In the genomic region with DNA sequence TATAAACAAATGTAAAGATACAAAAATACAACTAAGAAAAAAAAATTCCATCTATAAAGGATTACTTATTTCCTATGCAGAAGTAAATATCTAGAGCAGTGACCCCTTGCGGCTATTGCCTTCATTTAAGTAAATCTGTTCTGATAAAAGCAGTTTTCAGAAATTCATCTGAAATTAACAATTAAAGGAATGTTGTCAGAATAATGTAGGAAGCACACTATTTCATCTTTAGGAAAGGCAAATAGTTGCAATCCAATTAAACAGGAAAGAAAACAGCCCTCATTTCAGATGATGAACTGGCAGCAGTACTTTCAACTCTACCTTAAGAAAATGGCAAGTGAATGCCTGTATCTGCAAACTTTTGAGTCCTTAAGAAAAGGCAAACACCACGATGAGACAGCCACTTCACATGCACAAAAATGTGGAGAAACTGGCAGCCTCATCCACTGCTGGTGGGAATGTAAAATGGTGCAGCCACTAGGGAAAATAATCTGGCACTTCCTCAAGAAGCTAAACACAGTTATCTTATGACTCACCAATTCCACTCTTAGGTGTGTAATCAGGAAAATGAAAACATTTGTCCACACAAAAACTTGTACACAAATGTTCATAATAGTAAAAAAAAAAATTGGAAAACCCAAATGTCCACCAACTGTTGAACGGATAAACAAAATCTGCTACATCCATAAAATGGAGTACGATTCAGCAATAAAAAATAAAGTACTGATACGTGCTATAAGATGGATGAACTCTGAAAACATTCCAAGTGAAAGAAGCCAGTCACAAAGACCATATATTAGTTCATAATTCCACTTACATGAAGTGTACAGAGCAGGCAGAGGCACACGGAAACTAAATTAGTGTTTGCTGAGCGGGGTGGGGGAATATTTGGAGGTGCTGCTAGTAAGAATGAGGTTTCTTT, we compare ENCODE assay signal across 2 cellular contexts.
TF ChIP-seq lines count a peak whose summit lies in the region.

No MANE protein-coding gene starts in this region.

TF ChIP-seq in HCT116, 20 proteins besides CTCF, POLR2A, EP300 and RAD21 (continued from another document):
- TF ChIP-seq CEBPB (IDR thresholded peaks at IDR 0.05; ENCODE audit: low read depth), result no peak
- no peak for TF ChIP-seq EZH2 (IDR thresholded peaks at IDR 0.05)
- no peak for TF ChIP-seq SP1 (IDR thresholded peaks at IDR 0.05; ENCODE audit: low read depth)
TF ChIP-seq in HCT116: peak in this region for 0.

TF ChIP-seq in WTC11, 78 proteins besides CTCF, POLR2A, EP300 and RAD21 (continued from another document):
- TF ChIP-seq, protein P1, sequence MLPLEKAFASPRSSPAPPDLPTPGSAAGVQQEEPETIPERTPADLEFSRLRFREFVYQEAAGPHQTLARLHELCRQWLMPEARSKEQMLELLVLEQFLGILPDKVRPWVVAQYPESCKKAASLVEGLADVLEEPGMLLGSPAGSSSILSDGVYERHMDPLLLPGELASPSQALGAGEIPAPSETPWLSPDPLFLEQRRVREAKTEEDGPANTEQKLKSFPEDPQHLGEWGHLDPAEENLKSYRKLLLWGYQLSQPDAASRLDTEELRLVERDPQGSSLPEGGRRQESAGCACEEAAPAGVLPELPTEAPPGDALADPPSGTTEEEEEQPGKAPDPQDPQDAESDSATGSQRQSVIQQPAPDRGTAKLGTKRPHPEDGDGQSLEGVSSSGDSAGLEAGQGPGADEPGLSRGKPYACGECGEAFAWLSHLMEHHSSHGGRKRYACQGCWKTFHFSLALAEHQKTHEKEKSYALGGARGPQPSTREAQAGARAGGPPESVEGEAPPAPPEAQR (CRISPR knock-in tag; IDR thresholded peaks at IDR 0.05), result no peak
- TF ChIP-seq, protein P2, sequence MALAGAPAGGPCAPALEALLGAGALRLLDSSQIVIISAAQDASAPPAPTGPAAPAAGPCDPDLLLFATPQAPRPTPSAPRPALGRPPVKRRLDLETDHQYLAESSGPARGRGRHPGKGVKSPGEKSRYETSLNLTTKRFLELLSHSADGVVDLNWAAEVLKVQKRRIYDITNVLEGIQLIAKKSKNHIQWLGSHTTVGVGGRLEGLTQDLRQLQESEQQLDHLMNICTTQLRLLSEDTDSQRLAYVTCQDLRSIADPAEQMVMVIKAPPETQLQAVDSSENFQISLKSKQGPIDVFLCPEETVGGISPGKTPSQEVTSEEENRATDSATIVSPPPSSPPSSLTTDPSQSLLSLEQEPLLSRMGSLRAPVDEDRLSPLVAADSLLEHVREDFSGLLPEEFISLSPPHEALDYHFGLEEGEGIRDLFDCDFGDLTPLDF (CRISPR knock-in tag; IDR thresholded peaks at IDR 0.05), result no peak
- TF ChIP-seq, protein P3, sequence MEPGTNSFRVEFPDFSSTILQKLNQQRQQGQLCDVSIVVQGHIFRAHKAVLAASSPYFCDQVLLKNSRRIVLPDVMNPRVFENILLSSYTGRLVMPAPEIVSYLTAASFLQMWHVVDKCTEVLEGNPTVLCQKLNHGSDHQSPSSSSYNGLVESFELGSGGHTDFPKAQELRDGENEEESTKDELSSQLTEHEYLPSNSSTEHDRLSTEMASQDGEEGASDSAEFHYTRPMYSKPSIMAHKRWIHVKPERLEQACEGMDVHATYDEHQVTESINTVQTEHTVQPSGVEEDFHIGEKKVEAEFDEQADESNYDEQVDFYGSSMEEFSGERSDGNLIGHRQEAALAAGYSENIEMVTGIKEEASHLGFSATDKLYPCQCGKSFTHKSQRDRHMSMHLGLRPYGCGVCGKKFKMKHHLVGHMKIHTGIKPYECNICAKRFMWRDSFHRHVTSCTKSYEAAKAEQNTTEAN (CRISPR knock-in tag; IDR thresholded peaks at IDR 0.05), result no peak
- TF ChIP-seq, protein P4, sequence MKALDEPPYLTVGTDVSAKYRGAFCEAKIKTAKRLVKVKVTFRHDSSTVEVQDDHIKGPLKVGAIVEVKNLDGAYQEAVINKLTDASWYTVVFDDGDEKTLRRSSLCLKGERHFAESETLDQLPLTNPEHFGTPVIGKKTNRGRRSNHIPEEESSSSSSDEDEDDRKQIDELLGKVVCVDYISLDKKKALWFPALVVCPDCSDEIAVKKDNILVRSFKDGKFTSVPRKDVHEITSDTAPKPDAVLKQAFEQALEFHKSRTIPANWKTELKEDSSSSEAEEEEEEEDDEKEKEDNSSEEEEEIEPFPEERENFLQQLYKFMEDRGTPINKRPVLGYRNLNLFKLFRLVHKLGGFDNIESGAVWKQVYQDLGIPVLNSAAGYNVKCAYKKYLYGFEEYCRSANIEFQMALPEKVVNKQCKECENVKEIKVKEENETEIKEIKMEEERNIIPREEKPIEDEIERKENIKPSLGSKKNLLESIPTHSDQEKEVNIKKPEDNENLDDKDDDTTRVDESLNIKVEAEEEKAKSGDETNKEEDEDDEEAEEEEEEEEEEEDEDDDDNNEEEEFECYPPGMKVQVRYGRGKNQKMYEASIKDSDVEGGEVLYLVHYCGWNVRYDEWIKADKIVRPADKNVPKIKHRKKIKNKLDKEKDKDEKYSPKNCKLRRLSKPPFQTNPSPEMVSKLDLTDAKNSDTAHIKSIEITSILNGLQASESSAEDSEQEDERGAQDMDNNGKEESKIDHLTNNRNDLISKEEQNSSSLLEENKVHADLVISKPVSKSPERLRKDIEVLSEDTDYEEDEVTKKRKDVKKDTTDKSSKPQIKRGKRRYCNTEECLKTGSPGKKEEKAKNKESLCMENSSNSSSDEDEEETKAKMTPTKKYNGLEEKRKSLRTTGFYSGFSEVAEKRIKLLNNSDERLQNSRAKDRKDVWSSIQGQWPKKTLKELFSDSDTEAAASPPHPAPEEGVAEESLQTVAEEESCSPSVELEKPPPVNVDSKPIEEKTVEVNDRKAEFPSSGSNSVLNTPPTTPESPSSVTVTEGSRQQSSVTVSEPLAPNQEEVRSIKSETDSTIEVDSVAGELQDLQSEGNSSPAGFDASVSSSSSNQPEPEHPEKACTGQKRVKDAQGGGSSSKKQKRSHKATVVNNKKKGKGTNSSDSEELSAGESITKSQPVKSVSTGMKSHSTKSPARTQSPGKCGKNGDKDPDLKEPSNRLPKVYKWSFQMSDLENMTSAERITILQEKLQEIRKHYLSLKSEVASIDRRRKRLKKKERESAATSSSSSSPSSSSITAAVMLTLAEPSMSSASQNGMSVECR (CRISPR knock-in tag; IDR thresholded peaks at IDR 0.05; ENCODE audit: borderline replicate concordance), result no peak
- TF ChIP-seq ZNF232 (CRISPR knock-in tag; IDR thresholded peaks at IDR 0.05), result no peak
- TF ChIP-seq, protein P5, sequence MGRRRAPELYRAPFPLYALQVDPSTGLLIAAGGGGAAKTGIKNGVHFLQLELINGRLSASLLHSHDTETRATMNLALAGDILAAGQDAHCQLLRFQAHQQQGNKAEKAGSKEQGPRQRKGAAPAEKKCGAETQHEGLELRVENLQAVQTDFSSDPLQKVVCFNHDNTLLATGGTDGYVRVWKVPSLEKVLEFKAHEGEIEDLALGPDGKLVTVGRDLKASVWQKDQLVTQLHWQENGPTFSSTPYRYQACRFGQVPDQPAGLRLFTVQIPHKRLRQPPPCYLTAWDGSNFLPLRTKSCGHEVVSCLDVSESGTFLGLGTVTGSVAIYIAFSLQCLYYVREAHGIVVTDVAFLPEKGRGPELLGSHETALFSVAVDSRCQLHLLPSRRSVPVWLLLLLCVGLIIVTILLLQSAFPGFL (CRISPR knock-in tag; IDR thresholded peaks at IDR 0.05; ENCODE audit: borderline replicate concordance), result no peak
- TF ChIP-seq, protein P6, sequence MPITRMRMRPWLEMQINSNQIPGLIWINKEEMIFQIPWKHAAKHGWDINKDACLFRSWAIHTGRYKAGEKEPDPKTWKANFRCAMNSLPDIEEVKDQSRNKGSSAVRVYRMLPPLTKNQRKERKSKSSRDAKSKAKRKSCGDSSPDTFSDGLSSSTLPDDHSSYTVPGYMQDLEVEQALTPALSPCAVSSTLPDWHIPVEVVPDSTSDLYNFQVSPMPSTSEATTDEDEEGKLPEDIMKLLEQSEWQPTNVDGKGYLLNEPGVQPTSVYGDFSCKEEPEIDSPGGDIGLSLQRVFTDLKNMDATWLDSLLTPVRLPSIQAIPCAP (CRISPR knock-in tag; IDR thresholded peaks at IDR 0.05), result no peak
